ENCODE assay signal across 4 cellular contexts in genomic region chr20:49375170-49375569, GRCh38.
TF ChIP-seq lines count a peak whose summit lies in the region.

No MANE protein-coding gene starts in this region.

TF ChIP-seq in HepG2, 621 proteins besides CTCF, POLR2A, EP300 and RAD21 (continues in another document):
- no peak for TF ChIP-seq TFDP2 (CRISPR knock-in tag; IDR thresholded peaks at IDR 0.05)

TF ChIP-seq in GM12878, 131 proteins besides CTCF, POLR2A, EP300 and RAD21:
- TF ChIP-seq ZBTB40 (IDR thresholded peaks at IDR 0.05; ENCODE audit: borderline replicate concordance) (0 out of 2 replicates have a peak, but pooled peaks have one; percentile 32), TARDBP (IDR thresholded peaks at IDR 0.05; ENCODE audit: borderline replicate concordance) (no peak)

TF ChIP-seq in K562, 482 proteins besides CTCF, POLR2A, EP300 and RAD21:
- no peak for TF ChIP-seq ZNF121 (CRISPR knock-in tag; conservative IDR thresholded peaks at IDR 0.05)
- no peak for TF ChIP-seq CXXC5 (CRISPR knock-in tag; IDR thresholded peaks at IDR 0.05)
- no peak for TF ChIP-seq RBM34 (IDR thresholded peaks at IDR 0.05; ENCODE audit: borderline replicate concordance, insufficient read depth, low read length)
- TF ChIP-seq ZBTB40 (IDR thresholded peaks at IDR 0.05), result peak; percentile 89
- peak; percentile 64 for TF ChIP-seq ZBTB40 (CRISPR knock-in tag; IDR thresholded peaks at IDR 0.05)

TF ChIP-seq in SK-N-SH, 30 proteins besides CTCF, POLR2A, EP300 and RAD21:
- TF ChIP-seq POLR2AphosphoS5 (IDR thresholded peaks at IDR 0.05; ENCODE audit: low read depth, low read length) (no peak), RFX5 (IDR thresholded peaks at IDR 0.05; ENCODE audit: low read length) (no peak), RXRA (IDR thresholded peaks at IDR 0.05; ENCODE audit: borderline replicate concordance, low read depth) (no peak), GABPA (IDR thresholded peaks at IDR 0.05; ENCODE audit: low read depth) (no peak), JUND (IDR thresholded peaks at IDR 0.05) (no peak), REST (IDR thresholded peaks at IDR 0.05; ENCODE audit: low read depth, low read length) (no peak), GATA2 (CRISPR knock-in tag; IDR thresholded peaks at IDR 0.05) (no peak), MAX (IDR thresholded peaks at IDR 0.05; ENCODE audit: low read depth) (no peak), YY1 (IDR thresholded peaks at IDR 0.05; ENCODE audit: low read depth) (no peak), EZH2phosphoT487 (IDR thresholded peaks at IDR 0.05; ENCODE audit: borderline replicate concordance, low read depth) (no peak), NRF1 (IDR thresholded peaks at IDR 0.05; ENCODE audit: low read depth, low read length) (no peak), FOXM1 (IDR thresholded peaks at IDR 0.05; ENCODE audit: low read depth) (no peak), USF1 (IDR thresholded peaks at IDR 0.05; ENCODE audit: borderline replicate concordance, low read depth) (no peak), FOXJ3 (CRISPR knock-in tag; IDR thresholded peaks at IDR 0.05) (no peak), IRF3 (IDR thresholded peaks at IDR 0.05; ENCODE audit: low read depth, low read length) (no peak), ELF1 (IDR thresholded peaks at IDR 0.05) (no peak)
TF ChIP-seq in SK-N-SH: peak in this region for 0.
